Comparison of ENCODE assay signal across 8 cellular contexts in genomic region chr19:40424637-40425449, GRCh38. TPM values are rescaled to one million over a fixed set of nuclear protein-coding genes. Genes with fewer than 3 reads are reported as not detected.
A peak's percentile ranks its signal among the peaks of the same experiment; 100 is the strongest.
DNase-seq lines count a peak whose midpoint lies in the region; ATAC-seq and TF ChIP-seq lines count a peak whose summit lies in the region.

No MANE protein-coding gene starts in this region.

- DNase-seq in activated T-cell treated with anti-CD3 and anti-CD28 coated beads for 1 hour (ENCODE audit: low read depth) (peak; percentile 22), activated T-cell treated with anti-CD3 and anti-CD28 coated beads for 4 hours (no peak), esophagus squamous epithelium (lab: John Stamatoyannopoulos, UW) (no peak), neural crest cell (ENCODE audit: low read depth, low spot score) (no peak), SKM-1 (lab: John Stamatoyannopoulos, UW; ENCODE audit: unreplicated experiment) (no peak)

- no peaks in the 10 kb centered on the region for H3K9me3 ChIP-seq in esophagus squamous epithelium

- peak overlapping the region; percentile 94 for H3K4me3 Mint-ChIP-seq in T-helper 1 cell treated with Interleukin-12 subunit alpha and Interleukin-12 subunit beta and Interleukin-4 antibody, amounts not matched to agents 30 μg/mL and 1 μg/mL, for 36 hours
- H3K4me3 Mint-ChIP-seq in neural crest cell: peak overlapping the region; percentile 96

- TF ChIP-seq CTCF in esophagus squamous epithelium (IDR thresholded peaks at IDR 0.05): peak in 1 of 6 experiments; percentile 81
- TF ChIP-seq CTCF in neural crest cell (conservative IDR thresholded peaks at IDR 0.05): no peak

- peaks cover 10% of the 10 kb centered on the region for H3K36me3 Mint-ChIP-seq in T-helper 1 cell treated with Interleukin-12 subunit alpha and Interleukin-12 subunit beta and Interleukin-4 antibody, amounts not matched to agents 30 μg/mL and 1 μg/mL, for 36 hours (ENCODE audit: low read depth)
- H3K36me3 Mint-ChIP-seq in neural crest cell (ENCODE audit: low read depth): no peaks in the 10 kb centered on the region

- no peak for TF ChIP-seq POLR2A in esophagus squamous epithelium (IDR thresholded peaks at IDR 0.05)

- no peaks in the 10 kb centered on the region for H3K9me3 Mint-ChIP-seq in T-helper 1 cell treated with Interleukin-12 subunit alpha and Interleukin-12 subunit beta and Interleukin-4 antibody, amounts not matched to agents 30 μg/mL and 1 μg/mL, for 36 hours
- no peaks in the 10 kb centered on the region for H3K9me3 Mint-ChIP-seq in neural crest cell

- ATAC-seq in GM21390 (IDR thresholded peaks at IDR 0.05; ENCODE audit: unreplicated experiment): no peak
- ATAC-seq in HG03025 (IDR thresholded peaks at IDR 0.05; ENCODE audit: low FRiP score, unreplicated experiment): no peak

- H3K27ac ChIP-seq in esophagus squamous epithelium: peak overlapping the region; percentile 99 to 100 (median 100)

- no peaks in the 10 kb centered on the region for H3K27me3 ChIP-seq in esophagus squamous epithelium

- peaks cover 0 to 13% (median 7%) of the 10 kb centered on the region in 3 donors for H3K36me3 ChIP-seq in esophagus squamous epithelium

- 1 to 2% methylated on average over 15 to 18 of the region's 28 CpGs for WGBS in esophagus squamous epithelium, 2 donors

- intact Hi-C loops in esophagus squamous epithelium (cut with DNase I): loop anchor here (10.0 kb wide), 1 partner anchor 180 kb away; the partner anchor contains the start of gene LTBP4

- H3K27me3 Mint-ChIP-seq in T-helper 1 cell treated with Interleukin-12 subunit alpha and Interleukin-12 subunit beta and Interleukin-4 antibody, amounts not matched to agents 30 μg/mL and 1 μg/mL, for 36 hours (ENCODE audit: low read depth): no peaks in the 10 kb centered on the region
- H3K27me3 Mint-ChIP-seq in neural crest cell (ENCODE audit: low read depth): no peaks in the 10 kb centered on the region

- H3K4me3 ChIP-seq in esophagus squamous epithelium: peak overlapping the region; percentile 77 to 95 (median 94)

- peaks cover 20 to 65% (median 42%) of the 10 kb centered on the region in 3 donors for H3K4me1 ChIP-seq in esophagus squamous epithelium

- H3K27ac Mint-ChIP-seq in T-helper 1 cell treated with Interleukin-12 subunit alpha and Interleukin-12 subunit beta and Interleukin-4 antibody, amounts not matched to agents 30 μg/mL and 1 μg/mL, for 36 hours: peak overlapping the region; percentile 92
- peak overlapping the region; percentile 97 for H3K27ac Mint-ChIP-seq in neural crest cell (ENCODE audit: unreplicated experiment)

- H3K4me1 Mint-ChIP-seq in T-helper 1 cell treated with Interleukin-12 subunit alpha and Interleukin-12 subunit beta and Interleukin-4 antibody, amounts not matched to agents 30 μg/mL and 1 μg/mL, for 36 hours (ENCODE audit: low read depth): peaks cover 19% of the 10 kb centered on the region
- peaks cover 32% of the 10 kb centered on the region for H3K4me1 Mint-ChIP-seq in neural crest cell

RNA-seq across cellular contexts. Expression of gene SERTAD1, which starts 0.9 kb away (rescaled TPM):
- total RNA-seq in esophagus squamous epithelium: 10 to 100 TPM; 10.2 to 24.9 (median 16.2) TPM
- 3.2 and 3.3 TPM in 2 replicates for total RNA-seq in neural crest cell

RNA-seq across cellular contexts. Expression of gene PRX, which starts 11.7 kb away (rescaled TPM):
- total RNA-seq in esophagus squamous epithelium: 1 to 10 TPM in 3 of 4 donors, under 1 TPM in 1; 0.70 to 6.1 (median 2.4) TPM
- 2.8 and 2.9 TPM in 2 replicates for total RNA-seq in neural crest cell

RNA-seq across cellular contexts. Expression of gene SERTAD3, which starts 19.3 kb away (rescaled TPM):
- total RNA-seq in esophagus squamous epithelium (10 to 100 TPM in 3 of 4 donors, 1 to 10 TPM in 1; 8.9 to 17.4 (median 12.0) TPM), neural crest cell (22.3 and 25.8 TPM in 2 replicates)

RNA-seq across cellular contexts. Expression of gene HIPK4, which starts 34.9 kb away (rescaled TPM):
- under 1 TPM in 1 of 4 donors, not detected in 3; 0.19 TPM for total RNA-seq in esophagus squamous epithelium
- 0.11 and 0.30 TPM in 2 replicates for total RNA-seq in neural crest cell

RNA-seq across cellular contexts. Expression of gene BLVRB, which starts 40.7 kb away (rescaled TPM):
- 100 to 1,000 TPM; 177 to 283 (median 236) TPM for total RNA-seq in esophagus squamous epithelium
- 3.1 and 3.2 TPM in 2 replicates for total RNA-seq in neural crest cell
